In genomic region chr1:16996845-16997244, GRCh38 we compare ENCODE assay signal across 7 cellular contexts. TPM values are rescaled to one million over a fixed set of nuclear protein-coding genes. Genes with fewer than 3 reads are reported as not detected.
"Had no signal": no experiment of that assay in that cellular context is flagged by ENCODE, and none has a peak within 500 bp of the region (broad histone marks: within the 10 kb centered on the region; RNA-seq: fewer than 3 reads in every experiment).

No MANE protein-coding gene starts in this region.

- H3K4me3 ChIP-seq: GM23338, HAP-1, K562 had no signal

- H2AFZ ChIP-seq: GM23338 had no signal

- H3K4me1 ChIP-seq: HAP-1 had no signal

- ATAC-seq: GM23338, HCT116, K562 had no signal

- H3K4me2 ChIP-seq: GM23338 had no signal

- DNase-seq: HFFc6, IMR-90, KG1 had no signal

- H3K9me3 ChIP-seq: HAP-1 had no signal

RNA-seq across cellular contexts. Expression of gene MFAP2, which starts 16.4 kb away (rescaled TPM):
- total RNA-seq: K562 had no signal
- polyA plus RNA-seq: K562 had no signal
